Comparison of ENCODE assay signal across 37 cellular contexts in the genomic region with DNA sequence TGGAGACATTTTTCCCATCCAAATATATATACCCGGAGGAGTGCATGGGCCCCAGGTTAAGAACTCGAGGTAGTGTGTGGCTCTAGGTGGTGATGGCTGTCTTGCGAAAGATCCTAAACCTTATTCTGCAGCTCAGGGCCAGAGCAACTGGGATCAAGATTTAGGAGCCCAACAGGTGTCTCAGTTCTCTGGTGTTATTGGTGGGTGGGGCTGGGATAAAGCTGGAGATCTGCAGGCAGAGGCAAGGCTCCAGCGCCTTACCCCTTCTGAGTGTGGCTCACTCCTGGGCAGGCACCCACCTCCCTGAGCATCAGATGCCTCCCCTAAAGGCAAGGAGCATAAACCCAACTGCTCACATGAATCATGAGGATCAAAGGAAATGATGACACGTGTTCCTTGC. TPM values are rescaled to one million over a fixed set of nuclear protein-coding genes. Genes with fewer than 3 reads are reported as not detected.
"Had no signal": no experiment of that assay in that cellular context is flagged by ENCODE, and none has a peak within 500 bp of the region (broad histone marks: within the 10 kb centered on the region; RNA-seq: fewer than 3 reads in every experiment).

No MANE protein-coding gene starts in this region.

- H3K27me3 ChIP-seq: ascending aorta, Peyer's patch had no signal

- H3K4me1 ChIP-seq: Peyer's patch had no signal

- DNase-seq: activated CD4-positive, alpha-beta T cell treated with anti-CD3 and anti-CD28 coated beads for 1 hour; activated CD4-positive, alpha-beta T cell treated with anti-CD3 and anti-CD28 coated beads, Interleukin-2, amount 10 ng/mL, durations not matched to agents 24 days and 14 days; activated CD4-positive, alpha-beta T cell treated with anti-CD3 and anti-CD28 coated beads, Interleukin-2, amount 50 U/mL, for 4 hours; activated CD4-positive, CD25-positive, alpha-beta regulatory T cell; activated CD8-positive, alpha-beta T cell treated with anti-CD3 and anti-CD28 coated beads, Interleukin-2, amount 10 ng/mL, durations not matched to agents 7 days and 5 days; activated gamma-delta T cell; activated naive CD4-positive, alpha-beta T cell treated with Interleukin-2 at 50 U/mL for 16 hours; activated naive CD8-positive, alpha-beta T cell treated with anti-CD3 and anti-CD28 coated beads, Interleukin-2, amount 10 ng/mL, durations not matched to agents 7 days and 5 days; activated T-cell treated with anti-CD3 and anti-CD28 coated beads, Interleukin-2, amount 50 U/mL, for 24 hours; amygdala; IMR-90; Kasumi-1; KBM-7; MG63; NCI-H1048; NCI-H1105 treated with DMSO at 0.1 percent for 48 hours; NCI-H146; NCI-H187; NCI-H2029 treated with DMSO at 0.1 percent for 48 hours; NCI-H2107; NCI-H2171; NCI-H446; NCI-H510A treated with DMSO at 0.1 percent for 48 hours; NCI-H526 treated with DMSO at 0.1 percent for 48 hours; NCI-H774; NK-92 treated with Interleukin-12 subunit alpha and Interleukin-12 subunit beta, amount 100 ng/mL, for 24 hours; PC-3; Peyer's patch; RPMI8226; SIG-M5; T-cell; T-helper 17 cell; T-helper 9 cell; WERI-Rb-1 had no signal

- H3K36me3 ChIP-seq: ascending aorta, cardiac muscle cell, MG63, Peyer's patch, WERI-Rb-1 had no signal

- H3K9me3 ChIP-seq: ascending aorta, MG63, Peyer's patch had no signal

- H3K27ac ChIP-seq: ascending aorta, cardiac muscle cell, Peyer's patch, WERI-Rb-1 had no signal

- H3K4me3 ChIP-seq: ascending aorta, cardiac muscle cell, MG63, Peyer's patch had no signal

- ATAC-seq: activated CD8-positive, alpha-beta T cell treated with anti-CD3 and anti-CD28 coated beads, Interleukin-2, amount 10 ng/mL, durations not matched to agents 7 days and 5 days; PC-3; SK-N-SH treated with all-trans-retinoic acid at 6 μM for 48 hours; T-cell; T-helper 17 cell had no signal

RNA-seq across cellular contexts. Expression of a gene that starts 11.2 kb away (rescaled TPM):
- total RNA-seq: activated CD8-positive, alpha-beta T cell treated with anti-CD3 and anti-CD28 coated beads, Interleukin-2, amount 10 ng/mL, durations not matched to agents 7 days and 5 days; activated naive CD8-positive, alpha-beta T cell treated with anti-CD3 and anti-CD28 coated beads, Interleukin-2, amount 10 ng/mL, durations not matched to agents 7 days and 5 days; IMR-90 had no signal
